11 cellular contexts compared by ENCODE assay signal in genomic region chr20:31662372-31662854, GRCh38. TPM values are rescaled to one million over a fixed set of nuclear protein-coding genes. Genes with fewer than 3 reads are reported as not detected.
A peak's percentile ranks its signal among the peaks of the same experiment; 100 is the strongest.
DNase-seq lines count a peak whose midpoint lies in the region; ATAC-seq lines count a peak whose summit lies in the region.
"Had no signal": no experiment of that assay in that cellular context is flagged by ENCODE, and none has a peak within 500 bp of the region (broad histone marks: within the 10 kb centered on the region; RNA-seq: fewer than 3 reads in every experiment).

No MANE protein-coding gene starts in this region.

- CTCF ChIA-PET in activated CD4-positive, alpha-beta T cell treated with anti-CD3 and anti-CD28 coated beads for 36 hours (lab: Charles Lee): interaction anchor here (0.8 to 7.2 kb wide), 15 partner anchors 12 to 121 kb away, joined by 3 to 161 read pairs (median 10); partner anchors contain the start of genes BCL2L1 and TPX2

- H3K4me3 Mint-ChIP-seq in activated CD4-positive, alpha-beta T cell treated with anti-CD3 and anti-CD28 coated beads for 36 hours: peak overlapping the region; percentile 45
- H3K4me3 Mint-ChIP-seq in activated T-helper 1 cell treated with anti-CD3 and anti-CD28 coated beads, Interleukin-12 subunit alpha, Interleukin-12 subunit beta, Interleukin-2, Interleukin-4 antibody, amounts not matched to agents 30 ng/mL and 10 ng/mL and 1 ng/mL, durations not matched to agents 14 hours and 24 hours and 36 hours: peak overlapping the region; percentile 72

- no peak for DNase-seq in activated CD4-positive, alpha-beta T cell treated with anti-CD3 and anti-CD28 coated beads for 36 hours
- DNase-seq in activated CD4-positive, alpha-beta T cell treated with anti-CD3 and anti-CD28 coated beads for 4 hours: no peak
- DNase-seq in activated T-helper 1 cell treated with anti-CD3 and anti-CD28 coated beads, Interleukin-12 subunit alpha, Interleukin-12 subunit beta, Interleukin-2, Interleukin-4 antibody, amounts not matched to agents 30 ng/mL and 10 ng/mL and 1 ng/mL, durations not matched to agents 14 hours and 24 hours and 36 hours (ENCODE audit: low spot score): no peak
- DNase-seq in substantia nigra (lab: John Stamatoyannopoulos, UW) (no peak), middle frontal gyrus (ENCODE audit: extremely low spot score, low spot score) (no peak), SHP77 treated with DMSO at 0.1 percent for 48 hours (lab: John Stamatoyannopoulos, UW) (no peak), GDM1 (lab: John Stamatoyannopoulos, UW) (no peak)
- DNase-seq: activated CD4-positive, alpha-beta T cell treated with anti-CD3 and anti-CD28 coated beads for 1 hour; NCI-H2029 had no signal

- H3K36me3 Mint-ChIP-seq in activated CD4-positive, alpha-beta T cell treated with anti-CD3 and anti-CD28 coated beads for 36 hours (ENCODE audit: low read depth): peaks cover 36% of the 10 kb centered on the region
- peaks cover 55% of the 10 kb centered on the region for H3K36me3 Mint-ChIP-seq in activated T-helper 1 cell treated with anti-CD3 and anti-CD28 coated beads, Interleukin-12 subunit alpha, Interleukin-12 subunit beta, Interleukin-2, Interleukin-4 antibody, amounts not matched to agents 30 ng/mL and 10 ng/mL and 1 ng/mL, durations not matched to agents 14 hours and 24 hours and 36 hours (ENCODE audit: low read depth)

- H3K27me3 Mint-ChIP-seq in activated CD4-positive, alpha-beta T cell treated with anti-CD3 and anti-CD28 coated beads for 36 hours: no peaks in the 10 kb centered on the region
- H3K27me3 Mint-ChIP-seq in activated T-helper 1 cell treated with anti-CD3 and anti-CD28 coated beads, Interleukin-12 subunit alpha, Interleukin-12 subunit beta, Interleukin-2, Interleukin-4 antibody, amounts not matched to agents 30 ng/mL and 10 ng/mL and 1 ng/mL, durations not matched to agents 14 hours and 24 hours and 36 hours (ENCODE audit: insufficient read depth): no peaks in the 10 kb centered on the region

- H3K27ac ChIP-seq in layer of hippocampus (ENCODE audit: low read depth, low read length) (peak overlapping the region; percentile 89), substantia nigra (ENCODE audit: low read depth, low read length, poor library complexity, severe bottlenecking) (peak overlapping the region; percentile 96)

- no peak for ATAC-seq in activated CD4-positive, alpha-beta T cell treated with anti-CD3 and anti-CD28 coated beads for 36 hours

- intact Hi-C loops in activated CD4-positive, alpha-beta T cell treated with anti-CD3 and anti-CD28 coated beads for 36 hours (cut with DNase I, micrococcal nuclease): loop anchor here in 1 of 2 experiments (2.0 kb wide), 1 partner anchor 28 kb away; no protein-coding TSS in a partner anchor
- intact Hi-C loops in activated T-helper 1 cell treated with anti-CD3 and anti-CD28 coated beads, Interleukin-12 subunit alpha, Interleukin-12 subunit beta, Interleukin-2, Interleukin-4 antibody, amounts not matched to agents 30 ng/mL and 10 ng/mL and 1 ng/mL, durations not matched to agents 14 hours and 24 hours and 36 hours (cut with micrococcal nuclease): no loop called here

- H3K27ac Mint-ChIP-seq in activated CD4-positive, alpha-beta T cell treated with anti-CD3 and anti-CD28 coated beads for 36 hours: peak overlapping the region; percentile 89
- H3K27ac Mint-ChIP-seq in activated T-helper 1 cell treated with anti-CD3 and anti-CD28 coated beads, Interleukin-12 subunit alpha, Interleukin-12 subunit beta, Interleukin-2, Interleukin-4 antibody, amounts not matched to agents 30 ng/mL and 10 ng/mL and 1 ng/mL, durations not matched to agents 14 hours and 24 hours and 36 hours: peak overlapping the region; percentile 85

- POLR2A ChIA-PET in activated CD4-positive, alpha-beta T cell treated with anti-CD3 and anti-CD28 coated beads for 36 hours (lab: Charles Lee): interaction anchor here (0.5 to 2.1 kb wide), 4 partner anchors 9 to 218 kb away, joined by 3 to 26 read pairs (median 3); partner anchors contain the start of gene BCL2L1

- no peaks in the 10 kb centered on the region for H3K27me3 ChIP-seq in layer of hippocampus (ENCODE audit: control insufficient read depth, insufficient read depth, low read length)
- H3K27me3 ChIP-seq: testis had no signal

- H3K9me3 Mint-ChIP-seq in activated CD4-positive, alpha-beta T cell treated with anti-CD3 and anti-CD28 coated beads for 36 hours (ENCODE audit: low read depth): no peaks in the 10 kb centered on the region
- no peaks in the 10 kb centered on the region for H3K9me3 Mint-ChIP-seq in activated T-helper 1 cell treated with anti-CD3 and anti-CD28 coated beads, Interleukin-12 subunit alpha, Interleukin-12 subunit beta, Interleukin-2, Interleukin-4 antibody, amounts not matched to agents 30 ng/mL and 10 ng/mL and 1 ng/mL, durations not matched to agents 14 hours and 24 hours and 36 hours

- peaks cover 51% of the 10 kb centered on the region for H3K4me1 Mint-ChIP-seq in activated CD4-positive, alpha-beta T cell treated with anti-CD3 and anti-CD28 coated beads for 36 hours
- H3K4me1 Mint-ChIP-seq in activated T-helper 1 cell treated with anti-CD3 and anti-CD28 coated beads, Interleukin-12 subunit alpha, Interleukin-12 subunit beta, Interleukin-2, Interleukin-4 antibody, amounts not matched to agents 30 ng/mL and 10 ng/mL and 1 ng/mL, durations not matched to agents 14 hours and 24 hours and 36 hours (ENCODE audit: low read depth): peaks cover 57% of the 10 kb centered on the region

RNA-seq across cellular contexts. Expression of gene COX4I2, which starts 24.7 kb away (rescaled TPM):
- total RNA-seq in activated CD4-positive, alpha-beta T cell treated with anti-CD3 and anti-CD28 coated beads for 36 hours: not detected
- total RNA-seq in activated T-helper 1 cell treated with anti-CD3 and anti-CD28 coated beads, Interleukin-12 subunit alpha, Interleukin-12 subunit beta, Interleukin-2, Interleukin-4 antibody, amounts not matched to agents 30 ng/mL and 10 ng/mL and 1 ng/mL, durations not matched to agents 14 hours and 24 hours and 36 hours: not detected in 2 replicates

RNA-seq across cellular contexts. Expression of gene ID1, which starts 57.3 kb away (rescaled TPM):
- total RNA-seq in activated CD4-positive, alpha-beta T cell treated with anti-CD3 and anti-CD28 coated beads for 36 hours: 1 to 10 TPM; 2.2 to 3.5 TPM
- 3.4 and 4.0 TPM in 2 replicates for total RNA-seq in activated T-helper 1 cell treated with anti-CD3 and anti-CD28 coated beads, Interleukin-12 subunit alpha, Interleukin-12 subunit beta, Interleukin-2, Interleukin-4 antibody, amounts not matched to agents 30 ng/mL and 10 ng/mL and 1 ng/mL, durations not matched to agents 14 hours and 24 hours and 36 hours
